ENCODE assay signal across 1 cellular context in the genomic region with DNA sequence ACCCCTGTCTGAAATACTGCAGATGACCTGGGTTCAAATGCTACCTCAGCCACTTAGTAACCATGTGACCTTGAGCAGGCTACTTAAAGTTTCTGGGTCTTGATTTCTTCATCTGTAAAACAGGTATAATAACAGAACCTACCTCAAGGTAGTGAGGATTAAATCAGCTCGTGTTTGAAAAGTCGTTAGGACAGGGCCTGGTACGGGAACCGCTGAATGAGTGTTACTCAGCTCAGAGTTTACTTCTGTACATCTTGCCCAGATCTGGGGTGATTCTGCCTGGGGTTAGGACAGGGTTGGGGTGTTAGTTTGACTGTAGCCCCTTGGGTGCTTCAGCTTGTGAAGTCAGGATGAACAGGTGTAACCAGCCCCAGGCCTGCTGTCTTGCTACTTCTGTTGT.
TF ChIP-seq lines count a peak whose summit lies in the region.

No MANE protein-coding gene starts in this region.

TF ChIP-seq in H1, 55 proteins besides CTCF, POLR2A, EP300 and RAD21:
- TF ChIP-seq, protein P1, sequence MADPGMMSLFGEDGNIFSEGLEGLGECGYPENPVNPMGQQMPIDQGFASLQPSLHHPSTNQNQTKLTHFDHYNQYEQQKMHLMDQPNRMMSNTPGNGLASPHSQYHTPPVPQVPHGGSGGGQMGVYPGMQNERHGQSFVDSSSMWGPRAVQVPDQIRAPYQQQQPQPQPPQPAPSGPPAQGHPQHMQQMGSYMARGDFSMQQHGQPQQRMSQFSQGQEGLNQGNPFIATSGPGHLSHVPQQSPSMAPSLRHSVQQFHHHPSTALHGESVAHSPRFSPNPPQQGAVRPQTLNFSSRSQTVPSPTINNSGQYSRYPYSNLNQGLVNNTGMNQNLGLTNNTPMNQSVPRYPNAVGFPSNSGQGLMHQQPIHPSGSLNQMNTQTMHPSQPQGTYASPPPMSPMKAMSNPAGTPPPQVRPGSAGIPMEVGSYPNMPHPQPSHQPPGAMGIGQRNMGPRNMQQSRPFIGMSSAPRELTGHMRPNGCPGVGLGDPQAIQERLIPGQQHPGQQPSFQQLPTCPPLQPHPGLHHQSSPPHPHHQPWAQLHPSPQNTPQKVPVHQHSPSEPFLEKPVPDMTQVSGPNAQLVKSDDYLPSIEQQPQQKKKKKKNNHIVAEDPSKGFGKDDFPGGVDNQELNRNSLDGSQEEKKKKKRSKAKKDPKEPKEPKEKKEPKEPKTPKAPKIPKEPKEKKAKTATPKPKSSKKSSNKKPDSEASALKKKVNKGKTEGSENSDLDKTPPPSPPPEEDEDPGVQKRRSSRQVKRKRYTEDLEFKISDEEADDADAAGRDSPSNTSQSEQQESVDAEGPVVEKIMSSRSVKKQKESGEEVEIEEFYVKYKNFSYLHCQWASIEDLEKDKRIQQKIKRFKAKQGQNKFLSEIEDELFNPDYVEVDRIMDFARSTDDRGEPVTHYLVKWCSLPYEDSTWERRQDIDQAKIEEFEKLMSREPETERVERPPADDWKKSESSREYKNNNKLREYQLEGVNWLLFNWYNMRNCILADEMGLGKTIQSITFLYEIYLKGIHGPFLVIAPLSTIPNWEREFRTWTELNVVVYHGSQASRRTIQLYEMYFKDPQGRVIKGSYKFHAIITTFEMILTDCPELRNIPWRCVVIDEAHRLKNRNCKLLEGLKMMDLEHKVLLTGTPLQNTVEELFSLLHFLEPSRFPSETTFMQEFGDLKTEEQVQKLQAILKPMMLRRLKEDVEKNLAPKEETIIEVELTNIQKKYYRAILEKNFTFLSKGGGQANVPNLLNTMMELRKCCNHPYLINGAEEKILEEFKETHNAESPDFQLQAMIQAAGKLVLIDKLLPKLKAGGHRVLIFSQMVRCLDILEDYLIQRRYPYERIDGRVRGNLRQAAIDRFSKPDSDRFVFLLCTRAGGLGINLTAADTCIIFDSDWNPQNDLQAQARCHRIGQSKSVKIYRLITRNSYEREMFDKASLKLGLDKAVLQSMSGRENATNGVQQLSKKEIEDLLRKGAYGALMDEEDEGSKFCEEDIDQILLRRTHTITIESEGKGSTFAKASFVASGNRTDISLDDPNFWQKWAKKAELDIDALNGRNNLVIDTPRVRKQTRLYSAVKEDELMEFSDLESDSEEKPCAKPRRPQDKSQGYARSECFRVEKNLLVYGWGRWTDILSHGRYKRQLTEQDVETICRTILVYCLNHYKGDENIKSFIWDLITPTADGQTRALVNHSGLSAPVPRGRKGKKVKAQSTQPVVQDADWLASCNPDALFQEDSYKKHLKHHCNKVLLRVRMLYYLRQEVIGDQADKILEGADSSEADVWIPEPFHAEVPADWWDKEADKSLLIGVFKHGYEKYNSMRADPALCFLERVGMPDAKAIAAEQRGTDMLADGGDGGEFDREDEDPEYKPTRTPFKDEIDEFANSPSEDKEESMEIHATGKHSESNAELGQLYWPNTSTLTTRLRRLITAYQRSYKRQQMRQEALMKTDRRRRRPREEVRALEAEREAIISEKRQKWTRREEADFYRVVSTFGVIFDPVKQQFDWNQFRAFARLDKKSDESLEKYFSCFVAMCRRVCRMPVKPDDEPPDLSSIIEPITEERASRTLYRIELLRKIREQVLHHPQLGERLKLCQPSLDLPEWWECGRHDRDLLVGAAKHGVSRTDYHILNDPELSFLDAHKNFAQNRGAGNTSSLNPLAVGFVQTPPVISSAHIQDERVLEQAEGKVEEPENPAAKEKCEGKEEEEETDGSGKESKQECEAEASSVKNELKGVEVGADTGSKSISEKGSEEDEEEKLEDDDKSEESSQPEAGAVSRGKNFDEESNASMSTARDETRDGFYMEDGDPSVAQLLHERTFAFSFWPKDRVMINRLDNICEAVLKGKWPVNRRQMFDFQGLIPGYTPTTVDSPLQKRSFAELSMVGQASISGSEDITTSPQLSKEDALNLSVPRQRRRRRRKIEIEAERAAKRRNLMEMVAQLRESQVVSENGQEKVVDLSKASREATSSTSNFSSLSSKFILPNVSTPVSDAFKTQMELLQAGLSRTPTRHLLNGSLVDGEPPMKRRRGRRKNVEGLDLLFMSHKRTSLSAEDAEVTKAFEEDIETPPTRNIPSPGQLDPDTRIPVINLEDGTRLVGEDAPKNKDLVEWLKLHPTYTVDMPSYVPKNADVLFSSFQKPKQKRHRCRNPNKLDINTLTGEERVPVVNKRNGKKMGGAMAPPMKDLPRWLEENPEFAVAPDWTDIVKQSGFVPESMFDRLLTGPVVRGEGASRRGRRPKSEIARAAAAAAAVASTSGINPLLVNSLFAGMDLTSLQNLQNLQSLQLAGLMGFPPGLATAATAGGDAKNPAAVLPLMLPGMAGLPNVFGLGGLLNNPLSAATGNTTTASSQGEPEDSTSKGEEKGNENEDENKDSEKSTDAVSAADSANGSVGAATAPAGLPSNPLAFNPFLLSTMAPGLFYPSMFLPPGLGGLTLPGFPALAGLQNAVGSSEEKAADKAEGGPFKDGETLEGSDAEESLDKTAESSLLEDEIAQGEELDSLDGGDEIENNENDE (IDR thresholded peaks at IDR 0.05; ENCODE audit: insufficient replicate concordance, low read length): no peak
- TF ChIP-seq CHD2 (IDR thresholded peaks at IDR 0.05; ENCODE audit: low read length) (no peak), SIRT6 (IDR thresholded peaks at IDR 0.05; ENCODE audit: low read length) (no peak), ZNF274 (IDR thresholded peaks at IDR 0.05; ENCODE audit: borderline replicate concordance, extremely low read depth, low read length) (no peak), POU5F1 (IDR thresholded peaks at IDR 0.05; ENCODE audit: low read depth, low read length) (no peak), GABPA (IDR thresholded peaks at IDR 0.05; ENCODE audit: borderline replicate concordance, insufficient read depth, low read length) (no peak), SP2 (IDR thresholded peaks at IDR 0.05; ENCODE audit: low read length) (no peak), SAP30 (IDR thresholded peaks at IDR 0.05; ENCODE audit: insufficient read depth, insufficient replicate concordance, low read length) (no peak), CBX8 (IDR thresholded peaks at IDR 0.05; ENCODE audit: borderline replicate concordance, low read depth, low read length) (no peak), RFX5 (IDR thresholded peaks at IDR 0.05; ENCODE audit: borderline replicate concordance, low read depth, low read length) (no peak), TAF1 (IDR thresholded peaks at IDR 0.05; ENCODE audit: low read depth, low read length) (no peak), CEBPB (IDR thresholded peaks at IDR 0.05; ENCODE audit: low read depth, low read length) (no peak), SRF (IDR thresholded peaks at IDR 0.05; ENCODE audit: low read depth, low read length) (no peak)
TF ChIP-seq in H1: peak in this region for 0.
